Comparison of ENCODE assay signal across 1 cellular context in the genomic region with DNA sequence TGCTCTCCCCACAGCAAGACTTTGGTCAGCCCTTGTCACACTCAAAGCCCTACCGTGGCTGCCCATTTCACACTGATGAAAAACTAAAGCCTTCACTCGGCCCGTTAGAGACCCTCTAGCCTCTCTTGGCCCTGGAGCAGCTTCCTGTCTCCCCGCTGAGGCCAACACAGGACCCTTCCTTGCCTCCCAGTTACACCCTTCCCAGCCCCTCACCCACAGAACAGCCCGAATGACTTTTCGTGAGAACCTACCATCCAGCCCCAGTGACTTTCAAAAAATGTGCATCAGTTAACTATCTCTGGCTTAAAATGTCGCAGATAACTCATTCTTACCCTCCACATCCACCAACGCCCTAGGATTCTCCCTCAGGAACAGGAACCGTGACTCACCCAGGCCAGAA.
TF ChIP-seq lines count a peak whose summit lies in the region.

No MANE protein-coding gene starts in this region.

TF ChIP-seq in HCT116, 20 proteins besides CTCF, POLR2A, EP300 and RAD21 (continued from another document):
- TF ChIP-seq, protein P1, sequence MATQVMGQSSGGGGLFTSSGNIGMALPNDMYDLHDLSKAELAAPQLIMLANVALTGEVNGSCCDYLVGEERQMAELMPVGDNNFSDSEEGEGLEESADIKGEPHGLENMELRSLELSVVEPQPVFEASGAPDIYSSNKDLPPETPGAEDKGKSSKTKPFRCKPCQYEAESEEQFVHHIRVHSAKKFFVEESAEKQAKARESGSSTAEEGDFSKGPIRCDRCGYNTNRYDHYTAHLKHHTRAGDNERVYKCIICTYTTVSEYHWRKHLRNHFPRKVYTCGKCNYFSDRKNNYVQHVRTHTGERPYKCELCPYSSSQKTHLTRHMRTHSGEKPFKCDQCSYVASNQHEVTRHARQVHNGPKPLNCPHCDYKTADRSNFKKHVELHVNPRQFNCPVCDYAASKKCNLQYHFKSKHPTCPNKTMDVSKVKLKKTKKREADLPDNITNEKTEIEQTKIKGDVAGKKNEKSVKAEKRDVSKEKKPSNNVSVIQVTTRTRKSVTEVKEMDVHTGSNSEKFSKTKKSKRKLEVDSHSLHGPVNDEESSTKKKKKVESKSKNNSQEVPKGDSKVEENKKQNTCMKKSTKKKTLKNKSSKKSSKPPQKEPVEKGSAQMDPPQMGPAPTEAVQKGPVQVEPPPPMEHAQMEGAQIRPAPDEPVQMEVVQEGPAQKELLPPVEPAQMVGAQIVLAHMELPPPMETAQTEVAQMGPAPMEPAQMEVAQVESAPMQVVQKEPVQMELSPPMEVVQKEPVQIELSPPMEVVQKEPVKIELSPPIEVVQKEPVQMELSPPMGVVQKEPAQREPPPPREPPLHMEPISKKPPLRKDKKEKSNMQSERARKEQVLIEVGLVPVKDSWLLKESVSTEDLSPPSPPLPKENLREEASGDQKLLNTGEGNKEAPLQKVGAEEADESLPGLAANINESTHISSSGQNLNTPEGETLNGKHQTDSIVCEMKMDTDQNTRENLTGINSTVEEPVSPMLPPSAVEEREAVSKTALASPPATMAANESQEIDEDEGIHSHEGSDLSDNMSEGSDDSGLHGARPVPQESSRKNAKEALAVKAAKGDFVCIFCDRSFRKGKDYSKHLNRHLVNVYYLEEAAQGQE (IDR thresholded peaks at IDR 0.05; ENCODE audit: low read depth), result no peak
- no peak for TF ChIP-seq EZH2phosphoT487 (IDR thresholded peaks at IDR 0.05; ENCODE audit: borderline replicate concordance)
TF ChIP-seq in HCT116: peak in this region for 0.
